Comparison of ENCODE assay signal across 11 cellular contexts in genomic region chr11:123187670-123188507, GRCh38.
DNase-seq lines count a peak whose midpoint lies in the region; ATAC-seq and TF ChIP-seq lines count a peak whose summit lies in the region.
"Had no signal": no experiment of that assay in that cellular context is flagged by ENCODE, and none has a peak within 500 bp of the region (broad histone marks: within the 10 kb centered on the region; RNA-seq: fewer than 3 reads in every experiment).

No MANE protein-coding gene starts in this region.

- peak overlapping the region; percentile 44 for H3K4me3 Mint-ChIP-seq in nephron progenitor cell

- no peak for ATAC-seq in stimulated activated naive CD8-positive, alpha-beta T cell treated with anti-CD3 and anti-CD28 coated beads, Interleukin-15, Interleukin-2, amounts not matched to agents 100 U/mL and 50 U/mL, for 24 hours

- DNase-seq in Ammon's horn (ENCODE audit: low spot score) (peak; percentile 24), NCI-H82 treated with DMSO at 0.1 percent for 48 hours (lab: John Stamatoyannopoulos, UW; ENCODE audit: unreplicated experiment) (peak; percentile 13), epithelial cell of prostate (ENCODE audit: low read depth, low spot score) (no peak), nephron progenitor cell (no peak), GM20000 (ENCODE audit: low spot score) (no peak), NCI-H1694 treated with DMSO at 0.1 percent for 48 hours (lab: John Stamatoyannopoulos, UW) (no peak), HuH-7 (ENCODE audit: low spot score) (no peak)
- no peak for DNase-seq in stimulated activated naive CD8-positive, alpha-beta T cell treated with anti-CD3 and anti-CD28 coated beads, Interleukin-15, Interleukin-2, amounts not matched to agents 100 U/mL and 50 U/mL, for 24 hours
- DNase-seq: activated CD8-positive, alpha-beta memory T cell treated with anti-CD3 and anti-CD28 coated beads for 24 hours; CD8-positive, alpha-beta memory T cell; naive B cell had no signal

- peaks cover 66% of the 10 kb centered on the region for H3K4me1 Mint-ChIP-seq in nephron progenitor cell

- TF ChIP-seq CTCF in nephron progenitor cell (IDR thresholded peaks at IDR 0.05), result no peak
- no peak for TF ChIP-seq CTCF in GM20000 (IDR thresholded peaks at IDR 0.05; ENCODE audit: extremely low read depth, missing control alignments)

- no peaks in the 10 kb centered on the region for H3K9me3 Mint-ChIP-seq in nephron progenitor cell
- H3K9me3 Mint-ChIP-seq: CD8-positive, alpha-beta memory T cell; naive B cell had no signal

- H3K27ac Mint-ChIP-seq in nephron progenitor cell, result peak overlapping the region; percentile 93
- H3K27ac Mint-ChIP-seq: CD8-positive, alpha-beta memory T cell; naive B cell had no signal

- peak overlapping the region; percentile 74 for H3K27ac ChIP-seq in epithelial cell of prostate

- no peaks in the 10 kb centered on the region for H3K27me3 Mint-ChIP-seq in nephron progenitor cell (ENCODE audit: low read depth, poor library complexity)

- H3K36me3 Mint-ChIP-seq in nephron progenitor cell (ENCODE audit: low read depth), result peaks cover 21% of the 10 kb centered on the region
- H3K36me3 Mint-ChIP-seq: CD8-positive, alpha-beta memory T cell; naive B cell had no signal

Comparison
In these comparisons a context has a peak if more than half of its experiments do, and no peak if none do; other contexts are left out.
1. DNase-seq: peak in Ammon's horn (single experiment) and NCI-H82 treated with DMSO at 0.1 percent for 48 hours (single experiment); none in epithelial cell of prostate (single experiment), nephron progenitor cell (single experiment), GM20000 (single experiment), NCI-H1694 treated with DMSO at 0.1 percent for 48 hours (single experiment), HuH-7 (single experiment) and stimulated activated naive CD8-positive, alpha-beta T cell treated with anti-CD3 and anti-CD28 coated beads, Interleukin-15, Interleukin-2, amounts not matched to agents 100 U/mL and 50 U/mL, for 24 hours (single experiment).